17 cellular contexts compared by ENCODE assay signal in genomic region chr1:65214340-65215027, GRCh38.
A peak's percentile ranks its signal among the peaks of the same experiment; 100 is the strongest.
DNase-seq lines count a peak whose midpoint lies in the region; ATAC-seq, FAIRE-seq and TF ChIP-seq lines count a peak whose summit lies in the region.
"Had no signal": no experiment of that assay in that cellular context is flagged by ENCODE, and none has a peak within 500 bp of the region (broad histone marks: within the 10 kb centered on the region; RNA-seq: fewer than 3 reads in every experiment).

No MANE protein-coding gene starts in this region.

- ATAC-seq in HG02885 (IDR thresholded peaks at IDR 0.05; ENCODE audit: poor library complexity, unreplicated experiment) (peak; percentile 36), K562 (no peak; the same call in 1 of the 3 replicates), HG02970 (IDR thresholded peaks at IDR 0.05; ENCODE audit: low FRiP score, unreplicated experiment) (no peak)
- ATAC-seq: A549 had no signal

- H3K9me1 ChIP-seq in K562 (ENCODE audit: control insufficient read depth, insufficient read depth, low read length) = no peaks in the 10 kb centered on the region

- no peaks in the 10 kb centered on the region for H3K9me3 Mint-ChIP-seq in activated CD4-positive, alpha-beta memory T cell treated with anti-CD3 and anti-CD28 coated beads for 36 hours
- no peaks in the 10 kb centered on the region for H3K9me3 Mint-ChIP-seq in activated CD4-positive, alpha-beta memory T cell treated with anti-CD3 and anti-CD28 coated beads, Interleukin-2, amount 10 ng/mL, durations not matched to agents 7 days and 5 days

- BruUV-seq in K562 (replicated peaks; lab: Mats Ljungman, UMichigan) (no TSS peak), mammary epithelial cell (replicated peaks; lab: Mats Ljungman, UMichigan) (no TSS peak)

- H3K4me3 ChIP-seq in K562 (no peak overlapping the region), mammary epithelial cell (replicated peaks in 1 of 3; ENCODE audit: insufficient read depth in 1 of 3, low read depth in 2 of 3, low read length in 3 of 3) (no peak overlapping the region)
- H3K4me3 ChIP-seq: A549; BLaER1 treated with 17β-estradiol and CSF1 and Interleukin-3, amounts not matched to agents 10 nM and 100 nM; HAP-1; MG63; PC-9; SJCRH30 had no signal

- H3K27me3 ChIP-seq in K562 (ENCODE audit: control insufficient read depth in 2 of 2, insufficient read depth in 2 of 2, low read length in 2 of 2) (no peaks in the 10 kb centered on the region), mammary epithelial cell (ENCODE audit: insufficient read depth, low read length) (no peaks in the 10 kb centered on the region)
- H3K27me3 ChIP-seq: BLaER1 treated with 17β-estradiol and CSF1 and Interleukin-3, amounts not matched to agents 10 nM and 100 nM; MG63; SJCRH30 had no signal

- H4K20me1 ChIP-seq in K562 (replicated peaks; ENCODE audit: control insufficient read depth, insufficient read depth, low read length) (no peaks in the 10 kb centered on the region), mammary epithelial cell (ENCODE audit: insufficient read depth, low read length) (no peaks in the 10 kb centered on the region)

- H2AFZ ChIP-seq in K562 (ENCODE audit: low read depth, low read length) (no peak overlapping the region), mammary epithelial cell (ENCODE audit: low read depth, low read length) (no peak overlapping the region)
- H2AFZ ChIP-seq: PC-9 had no signal

- peak overlapping the region; percentile 21 for H3K27ac Mint-ChIP-seq in activated CD4-positive, alpha-beta memory T cell treated with anti-CD3 and anti-CD28 coated beads for 36 hours
- H3K27ac Mint-ChIP-seq in activated CD4-positive, alpha-beta memory T cell treated with anti-CD3 and anti-CD28 coated beads, Interleukin-2, amount 10 ng/mL, durations not matched to agents 7 days and 5 days = no peak overlapping the region

- WGBS in K562 (ENCODE audit: insufficient coverage, low coverage, missing lambda C conversion rate) = 50% methylated on average over 8 of the region's 9 CpGs
- 69% methylated on average over 9 of the region's 9 CpGs for WGBS in mammary epithelial cell (ENCODE audit: low coverage, missing lambda C conversion rate)

- FAIRE-seq in GM12892 (lab: Jason Lieb, UNC) = peak; percentile 68
- FAIRE-seq in K562 (lab: Jason Lieb, UNC) = peak; percentile 56
- no peak for FAIRE-seq in H54 (lab: Jason Lieb, UNC)
- FAIRE-seq: A549 had no signal

- H3K9ac ChIP-seq in K562 (ENCODE audit: insufficient read depth in 1 of 2, low read depth in 2 of 2, low read length in 2 of 2) (no peak overlapping the region), mammary epithelial cell (ENCODE audit: insufficient read depth, low read length) (no peak overlapping the region)
- H3K9ac ChIP-seq: BLaER1 treated with 17β-estradiol and CSF1 and Interleukin-3, amounts not matched to agents 10 nM and 100 nM had no signal

- POLR2A ChIA-PET in activated CD4-positive, alpha-beta memory T cell treated with anti-CD3 and anti-CD28 coated beads for 36 hours (lab: Charles Lee) = no interaction called here
- POLR2A ChIA-PET in activated CD4-positive, alpha-beta memory T cell treated with anti-CD3 and anti-CD28 coated beads, Interleukin-2, amount 10 ng/mL, durations not matched to agents 7 days and 5 days (lab: Charles Lee) = no interaction called here
- POLR2A ChIA-PET in K562 (lab: Yijun Ruan, JAX) = interaction anchor here (0.6 to 0.7 kb wide), 2 partner anchors 122 to 149 kb away, joined by 3 to 4 read pairs; no protein-coding TSS in a partner anchor

- H3K4me1 Mint-ChIP-seq in activated CD4-positive, alpha-beta memory T cell treated with anti-CD3 and anti-CD28 coated beads for 36 hours (ENCODE audit: low read depth) = peaks cover 28% of the 10 kb centered on the region
- H3K4me1 Mint-ChIP-seq in activated CD4-positive, alpha-beta memory T cell treated with anti-CD3 and anti-CD28 coated beads, Interleukin-2, amount 10 ng/mL, durations not matched to agents 7 days and 5 days = peaks cover 23% of the 10 kb centered on the region

- no peak overlapping the region for H3K4me2 ChIP-seq in K562 (ENCODE audit: insufficient read depth, low read length)
- H3K4me2 ChIP-seq in mammary epithelial cell (ENCODE audit: insufficient read depth, low read depth, low read length) = no peak overlapping the region
- H3K4me2 ChIP-seq: A549; BLaER1 treated with 17β-estradiol and CSF1 and Interleukin-3, amounts not matched to agents 10 nM and 100 nM; PC-9 had no signal

- peaks cover 5 to 19% of the 10 kb centered on the region in 2 experiments; a peak in 3 of 5 replicates for H3K4me1 ChIP-seq in K562 (replicated peaks in 1 of 2; ENCODE audit: control insufficient read depth in 2 of 2, insufficient read depth in 2 of 2, low read length in 2 of 2)
- peaks cover 4% of the 10 kb centered on the region for H3K4me1 ChIP-seq in mammary epithelial cell (ENCODE audit: insufficient read depth, low read length)
- H3K4me1 ChIP-seq: A549, HAP-1, SJCRH30 had no signal

- H3K9me3 ChIP-seq in K562 (replicated peaks; ENCODE audit: control insufficient read depth, insufficient read depth, low read depth, low read length) (no peaks in the 10 kb centered on the region), mammary epithelial cell (replicated peaks; ENCODE audit: insufficient read depth, low read length) (no peaks in the 10 kb centered on the region)
- H3K9me3 ChIP-seq: A549; BLaER1 treated with 17β-estradiol and CSF1 and Interleukin-3, amounts not matched to agents 10 nM and 100 nM; HAP-1; MG63; SJCRH30 had no signal

- H3K4me3 Mint-ChIP-seq in activated CD4-positive, alpha-beta memory T cell treated with anti-CD3 and anti-CD28 coated beads for 36 hours = no peak overlapping the region
- no peak overlapping the region for H3K4me3 Mint-ChIP-seq in activated CD4-positive, alpha-beta memory T cell treated with anti-CD3 and anti-CD28 coated beads, Interleukin-2, amount 10 ng/mL, durations not matched to agents 7 days and 5 days

- intact Hi-C loops in activated CD4-positive, alpha-beta memory T cell treated with anti-CD3 and anti-CD28 coated beads for 36 hours (cut with micrococcal nuclease) = loop anchor here (1.0 to 5.0 kb wide), 2 partner anchors 16 to 178 kb away; no protein-coding TSS in a partner anchor
- intact Hi-C loops in K562 (cut with micrococcal nuclease) = loop anchor here (1.0 kb wide), 3 partner anchors 17 to 473 kb away; no protein-coding TSS in a partner anchor
- intact Hi-C loops in mammary epithelial cell (cut with micrococcal nuclease) = loop anchor here (1.0 kb wide), 1 partner anchor 473 kb away; no protein-coding TSS in a partner anchor

- no peak for DNase-seq in activated CD4-positive, alpha-beta memory T cell treated with anti-CD3 and anti-CD28 coated beads for 36 hours
- no peak for DNase-seq in activated CD4-positive, alpha-beta memory T cell treated with anti-CD3 and anti-CD28 coated beads, Interleukin-2, amount 10 ng/mL, durations not matched to agents 7 days and 5 days
- no peak for DNase-seq in GM12892 (ENCODE audit: insufficient read length)
- DNase-seq in K562 (ENCODE audit: extremely low read depth in 1 of 4, low spot score in 3 of 4) = no peak
- DNase-seq in mammary epithelial cell = no peak
- no peak for DNase-seq in H54 (ENCODE audit: insufficient read length, low spot score)
- DNase-seq: GDM1, MG63, NCI-H1092, NCI-H510A treated with DMSO at 0.1 percent for 48 hours, PC-9, SJCRH30 had no signal

- peaks cover 7% of the 10 kb centered on the region; the same call in 2 of the 3 replicates for H3K36me3 ChIP-seq in K562 (ENCODE audit: control insufficient read depth, insufficient read depth, low read length)
- no peaks in the 10 kb centered on the region for H3K36me3 ChIP-seq in mammary epithelial cell (ENCODE audit: insufficient read depth, low read length)
- H3K36me3 ChIP-seq: HAP-1 had no signal

- dilution Hi-C loops in mammary epithelial cell (cut with HindIII; ENCODE audit: low sequenced_read_pairs) = no loop called here

- no peak for TF ChIP-seq CTCF in K562 (IDR thresholded peaks at IDR 0.05 in 2 of 3, conservative IDR thresholded peaks at IDR 0.05 in 1 of 3; ENCODE audit: insufficient read depth in 2 of 3, low read depth in 1 of 3, low read length in 3 of 3)
- no peak for TF ChIP-seq CTCF in mammary epithelial cell (conservative IDR thresholded peaks at IDR 0.05 in 1 of 2, IDR thresholded peaks at IDR 0.05 in 1 of 2; ENCODE audit: extremely low read depth in 1 of 2, insufficient read depth in 1 of 2, low read depth in 1 of 2, low read length in 2 of 2)

- no peak for TF ChIP-seq EP300 in K562 (IDR thresholded peaks at IDR 0.05; ENCODE audit: low read length)

- TF ChIP-seq RAD21 in K562 (CRISPR knock-in tag; conservative IDR thresholded peaks at IDR 0.05 in 1 of 2, IDR thresholded peaks at IDR 0.05 in 1 of 2) = no peak

- no peak overlapping the region for H3K27ac ChIP-seq in K562 (ENCODE audit: extremely low read depth, low read depth, low read length)
- no peak overlapping the region for H3K27ac ChIP-seq in mammary epithelial cell (ENCODE audit: insufficient read depth, low read depth, low read length)
- H3K27ac ChIP-seq: A549; BLaER1 treated with 17β-estradiol and CSF1 and Interleukin-3, amounts not matched to agents 10 nM and 100 nM; PC-9; SJCRH30 had no signal

- in situ Hi-C loops in K562 (cut with MboI) = loop anchor here (5.0 to 25.0 kb wide), 3 partner anchors 147 to 723 kb away; no protein-coding TSS in a partner anchor
- in situ Hi-C loops in mammary epithelial cell (cut with MboI; ENCODE audit: low sequenced_read_pairs in 2 of 2) = no loop called here

- CTCF ChIA-PET in activated CD4-positive, alpha-beta memory T cell treated with anti-CD3 and anti-CD28 coated beads for 36 hours (lab: Charles Lee) = interaction anchor here (1.6 to 2.0 kb wide), 2 partner anchors 21 to 473 kb away, joined by 6 to 17 read pairs; no protein-coding TSS in a partner anchor
- CTCF ChIA-PET in activated CD4-positive, alpha-beta memory T cell treated with anti-CD3 and anti-CD28 coated beads, Interleukin-2, amount 10 ng/mL, durations not matched to agents 7 days and 5 days (lab: Charles Lee) = interaction anchor here (2.1 kb wide), 1 partner anchor 245 kb away, joined by 5 read pairs; no protein-coding TSS in a partner anchor
- CTCF ChIA-PET in K562 (lab: Yijun Ruan, JAX; ENCODE audit: low intra/inter-chr PET ratio) (interaction anchor here (0.6 to 1.9 kb wide), 2 partner anchors 205 to 473 kb away, joined by 3 to 9 read pairs; no protein-coding TSS in a partner anchor), mammary epithelial cell (lab: Charles Lee; ENCODE audit: low non-redundant PET) (interaction anchor here (0.7 kb wide), 1 partner anchor 149 kb away, joined by 12 read pairs; no protein-coding TSS in a partner anchor)

- no peak for TF ChIP-seq POLR2A in GM12892 (IDR thresholded peaks at IDR 0.05; ENCODE audit: low read depth, low read length)
- no peak for TF ChIP-seq POLR2A in K562 (conservative IDR thresholded peaks at IDR 0.05)
- no peak for TF ChIP-seq POLR2A in H54 (IDR thresholded peaks at IDR 0.05; ENCODE audit: low read depth, low read length)

- peaks cover 4% of the 10 kb centered on the region; the same call in 2 of the 3 replicates for H3K79me2 ChIP-seq in K562 (ENCODE audit: control insufficient read depth, insufficient read depth, low read length)
- peaks cover 73% of the 10 kb centered on the region for H3K79me2 ChIP-seq in mammary epithelial cell (ENCODE audit: insufficient read depth, low read length)

- H3K36me3 Mint-ChIP-seq in activated CD4-positive, alpha-beta memory T cell treated with anti-CD3 and anti-CD28 coated beads for 36 hours = peaks cover 2% of the 10 kb centered on the region
- peaks cover 10% of the 10 kb centered on the region for H3K36me3 Mint-ChIP-seq in activated CD4-positive, alpha-beta memory T cell treated with anti-CD3 and anti-CD28 coated beads, Interleukin-2, amount 10 ng/mL, durations not matched to agents 7 days and 5 days (ENCODE audit: low read depth)

- no peaks in the 10 kb centered on the region for H3K27me3 Mint-ChIP-seq in activated CD4-positive, alpha-beta memory T cell treated with anti-CD3 and anti-CD28 coated beads for 36 hours
- no peaks in the 10 kb centered on the region for H3K27me3 Mint-ChIP-seq in activated CD4-positive, alpha-beta memory T cell treated with anti-CD3 and anti-CD28 coated beads, Interleukin-2, amount 10 ng/mL, durations not matched to agents 7 days and 5 days
